11 cellular contexts compared by ENCODE assay signal in genomic region chr15:48001393-48002059, GRCh38.
DNase-seq lines count a peak whose midpoint lies in the region; ATAC-seq and TF ChIP-seq lines count a peak whose summit lies in the region.
"Had no signal": no experiment of that assay in that cellular context is flagged by ENCODE, and none has a peak within 500 bp of the region (broad histone marks: within the 10 kb centered on the region; RNA-seq: fewer than 3 reads in every experiment).

No MANE protein-coding gene starts in this region.

- H3K36me3 ChIP-seq in GM23338 (ENCODE audit: insufficient read depth), result no peaks in the 10 kb centered on the region
- no peaks in the 10 kb centered on the region for H3K36me3 ChIP-seq in left ventricle myocardium inferior

- H3K4me3 ChIP-seq in GM23338 (no peak overlapping the region), left ventricle myocardium inferior (no peak overlapping the region)

- peaks cover 26% of the 10 kb centered on the region for H3K4me1 Mint-ChIP-seq in GM23338

- no peaks in the 10 kb centered on the region for H4K20me1 ChIP-seq in GM23338 (replicated peaks; ENCODE audit: insufficient read depth)

- peaks cover 47% of the 10 kb centered on the region for H3K9me2 ChIP-seq in GM23338 (ENCODE audit: insufficient read depth)

- no peaks in the 10 kb centered on the region for H3K27me3 ChIP-seq in GM23338 (ENCODE audit: insufficient read depth)
- H3K27me3 ChIP-seq in left ventricle myocardium inferior (ENCODE audit: low read depth), result peaks cover 6% of the 10 kb centered on the region

- peaks cover 10% of the 10 kb centered on the region for H3K4me1 ChIP-seq in GM23338 (ENCODE audit: insufficient read depth)
- H3K4me1 ChIP-seq in left ventricle myocardium inferior, result no peaks in the 10 kb centered on the region

- H3K27ac ChIP-seq in GM23338 (ENCODE audit: low read depth) (no peak overlapping the region), left ventricle myocardium inferior (replicated peaks) (no peak overlapping the region)

- intact Hi-C loops in left ventricle myocardium inferior (cut with micrococcal nuclease), result no loop called here

- no peak overlapping the region for H3K4me3 Mint-ChIP-seq in GM23338

- H3F3A ChIP-seq in GM23338 (replicated peaks; ENCODE audit: low read depth), result no peaks in the 10 kb centered on the region

- no peak for DNase-seq in GM23338 (ENCODE audit: low spot score)
- peak; percentile 22 for DNase-seq in medulla oblongata (ENCODE audit: extremely low spot score)
- no peak for DNase-seq in NCI-H526 (lab: John Stamatoyannopoulos, UW)
- DNase-seq in HUDEP-2 (lab: John Stamatoyannopoulos, UW; ENCODE audit: unreplicated experiment in 76 of 76), result no peak
- DNase-seq in NCI-H187 treated with DMSO at 0.1 percent for 48 hours (lab: John Stamatoyannopoulos, UW), result no peak
- DNase-seq in left ventricle myocardium inferior, result no peak
- DNase-seq: kidney, NCI-H1105 treated with DMSO at 0.1 percent for 48 hours had no signal

- ATAC-seq in GM19023 (IDR thresholded peaks at IDR 0.05; ENCODE audit: unreplicated experiment) (peak; percentile 91), GM23338 (no peak), HG03460 (IDR thresholded peaks at IDR 0.05; ENCODE audit: unreplicated experiment) (peak; percentile 91)
- ATAC-seq: activated naive CD4-positive, alpha-beta T cell treated with anti-CD3 and anti-CD28 coated beads, Interleukin-2, amount 50 U/mL, for 72 hours had no signal

- no peaks in the 10 kb centered on the region; the same call in 1 of the 3 replicates for H3K36me3 Mint-ChIP-seq in GM23338 (ENCODE audit: low read depth)
- H3K36me3 Mint-ChIP-seq: activated naive CD4-positive, alpha-beta T cell treated with anti-CD3 and anti-CD28 coated beads, Interleukin-2, amount 50 U/mL, for 72 hours had no signal

- 0 out of 2 replicates have a peak overlapping the region, but pooled peaks have one; percentile 34 for H2AFZ ChIP-seq in GM23338

- H3K9me3 ChIP-seq in left ventricle myocardium inferior (replicated peaks), result no peaks in the 10 kb centered on the region

- H3K9me3 Mint-ChIP-seq in GM23338, result peaks cover 2% of the 10 kb centered on the region; the same call in 1 of the 3 replicates
- H3K9me3 Mint-ChIP-seq: activated naive CD4-positive, alpha-beta T cell treated with anti-CD3 and anti-CD28 coated beads, Interleukin-2, amount 50 U/mL, for 72 hours had no signal

- TF ChIP-seq CTCF in GM23338 (conservative IDR thresholded peaks at IDR 0.05; ENCODE audit: low read depth in 2 of 2) (no peak), left ventricle myocardium inferior (IDR thresholded peaks at IDR 0.05; ENCODE audit: borderline replicate concordance) (no peak)

- no peak overlapping the region for H3K4me2 ChIP-seq in GM23338

- H3K27me3 Mint-ChIP-seq in GM23338 (ENCODE audit: insufficient read depth, low read depth, poor library complexity), result no peaks in the 10 kb centered on the region

- H3K27ac Mint-ChIP-seq in GM23338, result no peak overlapping the region

- H3K79me2 ChIP-seq in GM23338 (replicated peaks; ENCODE audit: insufficient read depth), result no peaks in the 10 kb centered on the region

TF ChIP-seq in GM23338, 12 proteins besides CTCF, POLR2A, EP300 and RAD21:
- TF ChIP-seq POLR2AphosphoS5 (IDR thresholded peaks at IDR 0.05; ENCODE audit: low read depth), result no peak
- TF ChIP-seq EZH2phosphoT487 (IDR thresholded peaks at IDR 0.05; ENCODE audit: unreplicated experiment), result no peak
- no peak for TF ChIP-seq JUNB (IDR thresholded peaks at IDR 0.05; ENCODE audit: unreplicated experiment)
- no peak for TF ChIP-seq ZNF114 (CRISPR knock-in tag; IDR thresholded peaks at IDR 0.05)
- no peak for TF ChIP-seq NANOG (IDR thresholded peaks at IDR 0.05; ENCODE audit: borderline replicate concordance)
- TF ChIP-seq CREB1 (CRISPR knock-in tag; IDR thresholded peaks at IDR 0.05; ENCODE audit: low read depth), result no peak
- TF ChIP-seq STAT1 (IDR thresholded peaks at IDR 0.05; ENCODE audit: unreplicated experiment), result no peak
- TF ChIP-seq EZH2 (IDR thresholded peaks at IDR 0.05; ENCODE audit: low read depth, unreplicated experiment), result no peak
- no peak for TF ChIP-seq ZNF462 (CRISPR knock-in tag; IDR thresholded peaks at IDR 0.05)
- TF ChIP-seq ZNF331 (CRISPR knock-in tag; IDR thresholded peaks at IDR 0.05; ENCODE audit: low read depth), result no peak
- TF ChIP-seq ETS1 (IDR thresholded peaks at IDR 0.05), result no peak
TF ChIP-seq in GM23338: peak in this region for 0.
